ENCODE assay signal across 16 cellular contexts in genomic region chr3:37443363-37444035, GRCh38.
"Had no signal": no experiment of that assay in that cellular context is flagged by ENCODE, and none has a peak within 500 bp of the region (broad histone marks: within the 10 kb centered on the region; RNA-seq: fewer than 3 reads in every experiment).

No MANE protein-coding gene starts in this region.

- H3K4me3 Mint-ChIP-seq: activated naive CD4-positive, alpha-beta T cell treated with anti-CD3 and anti-CD28 coated beads, Interleukin-2, amount 10 ng/mL, durations not matched to agents 7 days and 5 days; nephron had no signal

- DNase-seq: activated CD4-positive, alpha-beta T cell treated with anti-CD3 and anti-CD28 coated beads, Interleukin-2, amount 50 U/mL, for 48 hours; activated naive CD4-positive, alpha-beta T cell treated with anti-CD3 and anti-CD28 coated beads, Interleukin-2, amount 10 ng/mL, durations not matched to agents 7 days and 5 days; activated T-cell treated with anti-CD3 and anti-CD28 coated beads, Interleukin-2, amount 50 U/mL, for 1 hour; kidney; left ventricle myocardium superior; occipital lobe; stimulated activated CD4-positive, alpha-beta T cell treated with anti-CD3 and anti-CD28 coated beads, Interleukin-15, amount 100 ng/mL, for 24 hours; stimulated activated CD4-positive, alpha-beta T cell treated with anti-CD3 and anti-CD28 coated beads, Interleukin-4, amount 100 ng/mL, for 1 hour; stimulated activated naive CD4-positive, alpha-beta T cell; T-helper 1 cell; uterus had no signal

- H3K4me1 ChIP-seq: right atrium auricular region, uterus had no signal

- H3K4me1 Mint-ChIP-seq: activated naive CD4-positive, alpha-beta T cell treated with anti-CD3 and anti-CD28 coated beads, Interleukin-2, amount 10 ng/mL, durations not matched to agents 7 days and 5 days had no signal

- H3K36me3 Mint-ChIP-seq: activated naive CD4-positive, alpha-beta T cell treated with anti-CD3 and anti-CD28 coated beads, Interleukin-2, amount 10 ng/mL, durations not matched to agents 7 days and 5 days had no signal

- H3K36me3 ChIP-seq: cardiac muscle cell, right atrium auricular region, uterus had no signal

- H3K9me3 ChIP-seq: right atrium auricular region, uterus had no signal

- ATAC-seq: left ventricle myocardium superior had no signal

- H3K9me3 Mint-ChIP-seq: activated naive CD4-positive, alpha-beta T cell treated with anti-CD3 and anti-CD28 coated beads, Interleukin-2, amount 10 ng/mL, durations not matched to agents 7 days and 5 days; nephron had no signal

- H3K4me3 ChIP-seq: cardiac muscle cell, hepatocyte, right atrium auricular region, skin epidermis, uterus had no signal

- H3K27me3 ChIP-seq: right atrium auricular region, uterus had no signal

- H3K27ac Mint-ChIP-seq: activated naive CD4-positive, alpha-beta T cell treated with anti-CD3 and anti-CD28 coated beads, Interleukin-2, amount 10 ng/mL, durations not matched to agents 7 days and 5 days had no signal

- H3K27ac ChIP-seq: cardiac muscle cell, hepatocyte, right atrium auricular region, skin epidermis, uterus had no signal
